Comparison of ENCODE assay signal across 13 cellular contexts in the genomic region with DNA sequence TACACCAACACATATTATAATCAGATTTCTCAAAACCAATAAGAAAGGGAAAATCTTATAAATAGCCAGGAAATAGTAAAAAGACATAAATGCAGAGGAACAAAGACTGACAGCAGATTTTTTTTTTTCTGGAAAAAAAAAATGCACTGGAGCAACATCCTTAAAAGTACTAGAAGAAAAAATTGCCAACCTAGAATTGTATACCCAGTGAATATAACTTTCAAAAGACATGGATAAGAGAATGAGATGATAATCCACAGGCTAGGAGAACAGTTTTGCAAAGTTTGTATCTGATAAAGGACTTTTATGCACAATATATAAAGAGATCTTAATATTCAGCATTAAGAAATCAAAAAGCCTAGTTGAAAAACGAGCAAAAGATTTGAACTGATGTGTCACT.
"Had no signal": no experiment of that assay in that cellular context is flagged by ENCODE, and none has a peak within 500 bp of the region (broad histone marks: within the 10 kb centered on the region; RNA-seq: fewer than 3 reads in every experiment).

No MANE protein-coding gene starts in this region.

- H3K36me3 ChIP-seq: colonic mucosa, esophagus muscularis mucosa, esophagus squamous epithelium, gastrocnemius medialis, gastroesophageal sphincter, heart left ventricle, heart right ventricle had no signal

- H3K27ac ChIP-seq: colonic mucosa, coronary artery, dorsolateral prefrontal cortex, epithelial cell of prostate, esophagus muscularis mucosa, esophagus squamous epithelium, foreskin keratinocyte, gastrocnemius medialis, gastroesophageal sphincter, heart left ventricle, heart right ventricle had no signal

- ATAC-seq: effector memory CD8-positive, alpha-beta T cell; esophagus mucosa; foreskin keratinocyte; gastrocnemius medialis; gastroesophageal sphincter; heart left ventricle; heart right ventricle had no signal

- H3K4me1 ChIP-seq: colonic mucosa, esophagus squamous epithelium, foreskin keratinocyte, gastroesophageal sphincter, heart left ventricle, heart right ventricle had no signal

- H3K9me3 ChIP-seq: colonic mucosa, esophagus squamous epithelium, gastrocnemius medialis had no signal

- H3K4me3 ChIP-seq: colonic mucosa, coronary artery, dorsolateral prefrontal cortex, esophagus muscularis mucosa, esophagus squamous epithelium, gastrocnemius medialis, gastroesophageal sphincter, heart left ventricle, heart right ventricle had no signal
